8 cellular contexts compared by ENCODE assay signal in genomic region chr17:3722716-3723115, GRCh38. TPM values are rescaled to one million over a fixed set of nuclear protein-coding genes. Genes with fewer than 3 reads are reported as not detected.
DNase-seq lines count a peak whose midpoint lies in the region; ATAC-seq and TF ChIP-seq lines count a peak whose summit lies in the region.

No MANE protein-coding gene starts in this region.

- H3K4me2 ChIP-seq in BLaER1 (peak overlapping the region; percentile 98), Loucy (ENCODE audit: low read depth, low read length, poor library complexity, severe bottlenecking) (peak overlapping the region; percentile 88)

- peaks cover 63% of the 10 kb centered on the region for H3K36me3 ChIP-seq in BLaER1
- peaks cover under 1% of the 10 kb centered on the region; the same call in 1 of the 2 replicates for H3K36me3 ChIP-seq in Loucy (ENCODE audit: insufficient read depth, low read length)

- TF ChIP-seq CTCF in Loucy (conservative IDR thresholded peaks at IDR 0.05; ENCODE audit: low read length) (no peak), dorsolateral prefrontal cortex (IDR thresholded peaks at IDR 0.05 in 54 of 56, conservative IDR thresholded peaks at IDR 0.05 in 2 of 56; ENCODE audit: low read depth in 1 of 56, partially characterized antibody in 56 of 56) (no peak)

- peaks cover 60% of the 10 kb centered on the region for H3K36me3 Mint-ChIP-seq in natural killer cell treated with Interleukin-12 subunit alpha and Interleukin-12 subunit beta and Interleukin-15 and Interleukin-18, amount 100 ng/mL, for 72 hours

- H3K9me2 ChIP-seq in Loucy (replicated peaks; ENCODE audit: low read depth, low read length), result no peaks in the 10 kb centered on the region

- no peaks in the 10 kb centered on the region for H3K9me3 ChIP-seq in BLaER1
- no peaks in the 10 kb centered on the region for H3K9me3 ChIP-seq in Loucy (ENCODE audit: insufficient read depth, low read depth, low read length)

- no peaks in the 10 kb centered on the region for H3K9me3 Mint-ChIP-seq in natural killer cell treated with Interleukin-12 subunit alpha and Interleukin-12 subunit beta and Interleukin-15 and Interleukin-18, amount 100 ng/mL, for 72 hours

- H4K20me1 ChIP-seq in BLaER1 (peaks cover 32% of the 10 kb centered on the region; the same call in 1 of the 2 replicates), Loucy (ENCODE audit: insufficient read depth, low read length, poor library complexity, severe bottlenecking) (peaks cover 19% of the 10 kb centered on the region)

- peak overlapping the region; percentile 80 to 90 for H3K27ac Mint-ChIP-seq in natural killer cell treated with Interleukin-12 subunit alpha and Interleukin-12 subunit beta and Interleukin-15 and Interleukin-18, amount 100 ng/mL, for 72 hours

- H3K4me3 ChIP-seq in BLaER1 (peak overlapping the region; percentile 98), Loucy (ENCODE audit: low read length, poor library complexity, severe bottlenecking) (peak overlapping the region; percentile 95), dorsolateral prefrontal cortex (peak overlapping the region; percentile 64 to 100 (median 93))

- ATAC-seq in natural killer cell treated with Interleukin-12 subunit alpha and Interleukin-12 subunit beta and Interleukin-15 and Interleukin-18, amount 100 ng/mL, for 72 hours, result no peak
- no peak for ATAC-seq in HG03095 (IDR thresholded peaks at IDR 0.05; ENCODE audit: unreplicated experiment)

- DNase-seq in dorsolateral prefrontal cortex (no peak), NCI-H128 (lab: John Stamatoyannopoulos, UW; ENCODE audit: unreplicated experiment) (no peak), NCI-H524 treated with DMSO at 0.1 percent for 48 hours (lab: John Stamatoyannopoulos, UW) (no peak), GM19240 (ENCODE audit: insufficient read length, low spot score) (no peak)
- DNase-seq in natural killer cell treated with Interleukin-12 subunit alpha and Interleukin-12 subunit beta and Interleukin-15 and Interleukin-18, amount 100 ng/mL, for 72 hours (ENCODE audit: low spot score), result no peak

- peak overlapping the region; percentile 98 for H3K4me3 Mint-ChIP-seq in natural killer cell treated with Interleukin-12 subunit alpha and Interleukin-12 subunit beta and Interleukin-15 and Interleukin-18, amount 100 ng/mL, for 72 hours

- H3K27ac ChIP-seq in BLaER1 (peak overlapping the region; percentile 90), dorsolateral prefrontal cortex (peak overlapping the region in 26 of 59 donors; percentile 57 to 95 (median 84))

- intact Hi-C loops in dorsolateral prefrontal cortex (cut with DNase I), result loop anchor here in 1 of 2 donors (2.0 to 5.0 kb wide), 2 partner anchors 54 to 125 kb away; partner anchors contain the start of genes EMC6, NCBP3 and TAX1BP3

- H3K4me1 ChIP-seq in BLaER1 (peaks cover 66% of the 10 kb centered on the region), Loucy (ENCODE audit: insufficient read depth, low read length, poor library complexity, severe bottlenecking) (peaks cover 68% of the 10 kb centered on the region)

- H3K27me3 ChIP-seq in BLaER1 (no peaks in the 10 kb centered on the region), Loucy (ENCODE audit: insufficient read depth, low read length, poor library complexity, severe bottlenecking) (no peaks in the 10 kb centered on the region), dorsolateral prefrontal cortex (no peaks in the 10 kb centered on the region)

- H3K4me1 Mint-ChIP-seq in natural killer cell treated with Interleukin-12 subunit alpha and Interleukin-12 subunit beta and Interleukin-15 and Interleukin-18, amount 100 ng/mL, for 72 hours (ENCODE audit: low read depth in 2 of 2), result peaks cover 51 to 66% of the 10 kb centered on the region in 2 donors

- no peak overlapping the region for H2AFZ ChIP-seq in Loucy (ENCODE audit: low read length)

- H3K79me2 ChIP-seq in Loucy (ENCODE audit: insufficient read depth, low read length), result peaks cover 78% of the 10 kb centered on the region

- H3F3A ChIP-seq in Loucy (ENCODE audit: low read depth), result no peaks in the 10 kb centered on the region

- H3K9ac ChIP-seq in BLaER1 (peak overlapping the region; percentile 95), Loucy (ENCODE audit: low read depth, low read length, poor library complexity, severe bottlenecking) (peak overlapping the region; percentile 95)

- no peaks in the 10 kb centered on the region for H3K27me3 Mint-ChIP-seq in natural killer cell treated with Interleukin-12 subunit alpha and Interleukin-12 subunit beta and Interleukin-15 and Interleukin-18, amount 100 ng/mL, for 72 hours

RNA-seq across cellular contexts. Expression of gene HASPIN, which starts 1.0 kb away (rescaled TPM):
- under 1 TPM in 26 of 120 experiments, not detected in 94; 0.13 to 0.31 (median 0.18) TPM for total RNA-seq in dorsolateral prefrontal cortex
- 10 to 100 TPM; 44.2 to 64.6 TPM for total RNA-seq in natural killer cell treated with Interleukin-12 subunit alpha and Interleukin-12 subunit beta and Interleukin-15 and Interleukin-18, amount 100 ng/mL, for 72 hours

RNA-seq across cellular contexts. Expression of gene P2RX5, which starts 26.8 kb away (rescaled TPM):
- total RNA-seq in dorsolateral prefrontal cortex, result 10 to 100 TPM in 114 of 120 experiments, 1 to 10 TPM in 6; 3.8 to 27.6 (median 16.9) TPM
- total RNA-seq in natural killer cell treated with Interleukin-12 subunit alpha and Interleukin-12 subunit beta and Interleukin-15 and Interleukin-18, amount 100 ng/mL, for 72 hours, result 1,000 to 10,000 TPM; 2,596 to 3,366 TPM

RNA-seq across cellular contexts. Expression of gene EMC6, which starts 54.1 kb away (rescaled TPM):
- total RNA-seq in dorsolateral prefrontal cortex, result 10 to 100 TPM; 13.3 to 35.5 (median 25.3) TPM
- 10 to 100 TPM; 43.7 to 56.2 TPM for total RNA-seq in natural killer cell treated with Interleukin-12 subunit alpha and Interleukin-12 subunit beta and Interleukin-15 and Interleukin-18, amount 100 ng/mL, for 72 hours

RNA-seq across cellular contexts. Expression of gene TAX1BP3, which starts 54.3 kb away (rescaled TPM):
- total RNA-seq in dorsolateral prefrontal cortex, result 10 to 100 TPM; 19.0 to 75.8 (median 38.4) TPM
- 100 to 1,000 TPM; 135 to 204 TPM for total RNA-seq in natural killer cell treated with Interleukin-12 subunit alpha and Interleukin-12 subunit beta and Interleukin-15 and Interleukin-18, amount 100 ng/mL, for 72 hours

Comparison
In these comparisons a context has a peak if more than half of its experiments do, and no peak if none do; other contexts are left out.
1. RNA of gene HASPIN, which starts 1.0 kb away (total RNA-seq): 44.2 to 64.6 TPM in natural killer cell treated with Interleukin-12 subunit alpha and Interleukin-12 subunit beta and Interleukin-15 and Interleukin-18, amount 100 ng/mL, for 72 hours; 0.13 to 0.31 TPM in dorsolateral prefrontal cortex; every median in the first group is over 10 times any median in the second.
2. RNA of gene P2RX5, which starts 26.8 kb away (total RNA-seq): 2,596 to 3,366 TPM in natural killer cell treated with Interleukin-12 subunit alpha and Interleukin-12 subunit beta and Interleukin-15 and Interleukin-18, amount 100 ng/mL, for 72 hours; 3.8 to 27.6 TPM in dorsolateral prefrontal cortex; every median in the first group is over 10 times any median in the second.
3. Peak in every context shown above with its lines, with median percentiles within 50 percentile points of each other: H3K4me3 ChIP-seq.